In the genomic region with DNA sequence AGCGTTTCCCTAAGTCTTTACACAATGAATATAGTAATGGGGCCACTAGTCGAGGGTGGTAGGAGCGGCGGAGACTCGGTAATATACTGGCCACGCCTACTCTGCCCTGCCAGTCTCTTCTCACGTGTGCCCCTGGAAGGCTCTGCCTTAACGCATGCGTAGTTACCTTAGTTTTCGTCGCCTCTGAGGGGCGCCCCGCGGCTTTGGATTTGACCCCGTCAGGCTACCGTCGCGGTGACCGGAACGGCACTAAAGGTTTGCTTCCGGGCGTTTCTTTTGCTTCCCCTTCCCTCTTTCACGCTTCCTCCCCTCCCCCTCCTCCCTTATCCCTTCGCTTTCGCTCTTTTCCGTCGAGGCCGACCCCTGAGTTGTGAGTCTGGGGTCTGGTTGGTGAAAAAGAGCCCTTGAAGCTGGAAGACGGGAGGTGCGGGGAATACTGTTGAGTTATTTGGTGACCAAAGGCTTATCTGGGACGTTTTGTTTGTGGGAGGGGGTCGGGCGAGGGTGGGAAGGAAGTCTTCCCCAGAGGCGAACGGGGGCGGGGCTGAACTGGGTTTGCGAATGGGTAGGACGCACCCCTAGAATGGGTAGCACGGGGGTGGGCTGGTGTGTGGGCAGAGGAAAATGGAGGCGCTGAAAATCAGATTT, we compare ENCODE assay signal across 8 cellular contexts. TPM values are rescaled to one million over a fixed set of nuclear protein-coding genes. Genes with fewer than 3 reads are reported as not detected.
DNase-seq lines count a peak whose midpoint lies in the region; ATAC-seq, FAIRE-seq and TF ChIP-seq lines count a peak whose summit lies in the region.

A gene (plus strand): TSS at position 270 of the 648 bp plus-strand sequence. CDS start 1,352 bp downstream, outside the sequence.

- H3K36me3 ChIP-seq in Loucy (ENCODE audit: insufficient read depth, low read length): peaks cover 15% of the 10 kb centered on the region

- ATAC-seq in natural killer cell: peak; percentile 93 to 99 (median 96)

- TF ChIP-seq POLR2A in H54 (IDR thresholded peaks at IDR 0.05; ENCODE audit: low read depth, low read length): no peak; the same call in 1 of the 2 replicates
- TF ChIP-seq POLR2A in Raji (IDR thresholded peaks at IDR 0.05; ENCODE audit: insufficient read depth, low read depth, low read length): peak; percentile 77

- no peaks in the 10 kb centered on the region for H3K9me2 ChIP-seq in Loucy (replicated peaks; ENCODE audit: low read depth, low read length)

- H3K9me3 ChIP-seq in Loucy (ENCODE audit: insufficient read depth, low read depth, low read length): no peaks in the 10 kb centered on the region

- peaks cover 16% of the 10 kb centered on the region for H3K4me1 ChIP-seq in Loucy (ENCODE audit: insufficient read depth, low read length, poor library complexity, severe bottlenecking)

- peak; percentile 87 for FAIRE-seq in H54 (lab: Jason Lieb, UNC)

- no peaks in the 10 kb centered on the region for H3K27me3 Mint-ChIP-seq in natural killer cell (ENCODE audit: low read depth in 2 of 2)

- DNase-seq in EL: peak; percentile 98
- DNase-seq in H54 (ENCODE audit: insufficient read length, low spot score): peak; percentile 98
- DNase-seq in activated T-helper 9 cell treated with anti-CD3 and anti-CD28 coated beads, Interleukin-2, amount 50 U/mL, for 16 hours (ENCODE audit: low read depth): peak; percentile 84
- peak; percentile 96 for DNase-seq in fibroblast of peridontal ligament (ENCODE audit: extremely low read depth)
- peak; percentile 88 for DNase-seq in natural killer cell
- peak; percentile 92 for DNase-seq in stimulated activated naive CD4-positive, alpha-beta T cell treated with Interleukin-2 at 50 U/mL for 16 hours (lab: John Stamatoyannopoulos, UW)

- peak within 1 kb of the TSS; percentile 82 for H3K4me2 ChIP-seq in Loucy (ENCODE audit: low read depth, low read length, poor library complexity, severe bottlenecking)

- H3F3A ChIP-seq in Loucy (ENCODE audit: low read depth): no peaks in the 10 kb centered on the region

- H3K36me3 Mint-ChIP-seq in natural killer cell: no peaks in the 10 kb centered on the region

- peak within 1 kb of the TSS; percentile 92 for H3K4me3 ChIP-seq in Loucy (ENCODE audit: low read length, poor library complexity, severe bottlenecking)

- peak within 1 kb of the TSS; percentile 95 for H3K4me3 Mint-ChIP-seq in natural killer cell

- H3K79me2 ChIP-seq in Loucy (ENCODE audit: insufficient read depth, low read length): peaks cover 35% of the 10 kb centered on the region

- peak within 1 kb of the TSS; percentile 88 for H3K9ac ChIP-seq in Loucy (ENCODE audit: low read depth, low read length, poor library complexity, severe bottlenecking)

- no peaks in the 10 kb centered on the region for H3K9me3 Mint-ChIP-seq in natural killer cell

- peak within 1 kb of the TSS; percentile 91 for H2AFZ ChIP-seq in Loucy (ENCODE audit: low read length)

- no peaks in the 10 kb centered on the region for H4K20me1 ChIP-seq in Loucy (ENCODE audit: insufficient read depth, low read length, poor library complexity, severe bottlenecking)

- no peaks in the 10 kb centered on the region for H3K27me3 ChIP-seq in Loucy (ENCODE audit: insufficient read depth, low read length, poor library complexity, severe bottlenecking)

- H3K27ac Mint-ChIP-seq in natural killer cell: peak within 1 kb of the TSS; percentile 95

- TF ChIP-seq CTCF in Loucy (conservative IDR thresholded peaks at IDR 0.05; ENCODE audit: low read length) (0 out of 2 replicates have a peak, but pooled peaks have one; percentile 14), natural killer cell (IDR thresholded peaks at IDR 0.05) (no peak)

- intact Hi-C loops in natural killer cell (cut with micrococcal nuclease): loop anchor here (1.0 to 10.0 kb wide), 2 partner anchors 50 to 361 kb away; a partner anchor contains a TSS

- peaks cover 22 to 27% of the 10 kb centered on the region in 2 donors for H3K4me1 Mint-ChIP-seq in natural killer cell

RNA-seq across cellular contexts. Expression of the gene that starts here (rescaled TPM):
- 10 to 100 TPM; 64.6 to 74.3 (median 70.5) TPM for total RNA-seq in natural killer cell

Comparison
In these comparisons a context has a peak if more than half of its experiments do, and no peak if none do; other contexts are left out.
1. Peak in every context shown above with its lines: DNase-seq, ATAC-seq and H3K4me3 ChIP-seq.